ENCODE assay signal across 8 cellular contexts in the genomic region with DNA sequence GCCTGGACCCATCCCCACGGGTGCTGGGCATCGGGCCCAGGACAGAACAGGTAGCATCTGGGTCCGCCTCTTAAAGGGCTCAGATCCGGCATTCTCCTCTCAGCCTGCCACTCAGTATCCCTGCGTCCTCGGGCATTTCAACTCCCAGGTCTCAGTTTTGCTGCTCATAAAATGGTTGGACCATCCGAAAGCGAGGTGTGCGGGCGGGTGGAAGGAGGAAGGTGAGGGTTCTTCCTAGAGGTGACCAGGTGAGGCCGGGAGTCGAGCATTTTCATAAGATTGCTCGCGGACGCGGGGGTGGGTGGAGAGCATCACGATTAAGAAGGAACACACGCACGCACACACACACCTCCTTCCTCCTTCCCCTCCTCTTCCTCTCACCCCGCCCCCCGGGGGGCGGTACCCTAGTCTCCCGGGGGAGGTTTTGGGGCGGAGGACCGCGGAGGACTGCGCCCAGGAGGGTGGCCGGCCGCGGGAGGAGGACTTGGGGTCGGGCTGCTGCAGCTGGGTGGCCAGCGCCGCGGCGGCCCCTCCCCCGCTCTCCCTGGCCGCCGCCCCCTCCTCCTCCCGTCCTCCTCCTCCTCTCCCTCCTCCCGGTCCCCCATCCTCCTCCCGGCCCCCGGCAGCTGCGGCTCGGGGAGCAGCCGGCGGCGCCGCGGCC.
A peak's percentile ranks its signal among the peaks of the same experiment; 100 is the strongest.
DNase-seq lines count a peak whose midpoint lies in the region; ATAC-seq and TF ChIP-seq lines count a peak whose summit lies in the region.

No MANE protein-coding gene starts in this region.

- DNase-seq in GM13977 (ENCODE audit: low spot score) (peak; percentile 53), NCI-H146 treated with DMSO at 0.1 percent for 48 hours (lab: John Stamatoyannopoulos, UW; ENCODE audit: unreplicated experiment) (peak; percentile 11), adipocyte (ENCODE audit: low read depth) (peak; percentile 31), inferior parietal cortex (ENCODE audit: extremely low spot score) (peak; percentile 32), T-helper 9 cell (no peak)
- peak; percentile 9 to 21 for DNase-seq in stimulated activated CD4-positive, alpha-beta T cell treated with anti-CD3 and anti-CD28 coated beads, Interleukin-4, amount 100 ng/mL, for 48 hours (ENCODE audit: low read depth in 2 of 2)

- H3K36me3 ChIP-seq in adipocyte (ENCODE audit: control insufficient read depth, insufficient read depth, low read length, severe bottlenecking): no peaks in the 10 kb centered on the region

- no peaks in the 10 kb centered on the region for H3K9me3 ChIP-seq in adipocyte (ENCODE audit: control insufficient read depth, low read length)

- no peak overlapping the region for H3K9ac ChIP-seq in adipocyte (ENCODE audit: low read length)

- H3K4me3 ChIP-seq in adipocyte (ENCODE audit: low read length): no peak overlapping the region

- TF ChIP-seq CTCF in GM13977 (IDR thresholded peaks at IDR 0.05; ENCODE audit: extremely low read depth, insufficient read depth, missing control alignments): no peak

- ATAC-seq in HG03565 (IDR thresholded peaks at IDR 0.05; ENCODE audit: unreplicated experiment): no peak
- ATAC-seq in HG02571 (IDR thresholded peaks at IDR 0.05; ENCODE audit: unreplicated experiment): no peak

- in situ Hi-C loops in GM13977 (cut with MboI; ENCODE audit: low pct_unique_long_range_greater_than_20kb, low sequenced_read_pairs, unreplicated experiment): no loop called here

- peaks cover 7% of the 10 kb centered on the region for H3K4me1 ChIP-seq in adipocyte (ENCODE audit: control insufficient read depth, insufficient read depth, low read length)

- H3K27me3 ChIP-seq in adipocyte (replicated peaks; ENCODE audit: control insufficient read depth, insufficient read depth, low read length): peaks cover 51% of the 10 kb centered on the region
